Comparison of ENCODE assay signal across 22 cellular contexts in genomic region chr7:149329787-149330334, GRCh38.
"Had no signal": no experiment of that assay in that cellular context is flagged by ENCODE, and none has a peak within 500 bp of the region (broad histone marks: within the 10 kb centered on the region; RNA-seq: fewer than 3 reads in every experiment).

No MANE protein-coding gene starts in this region.

- H3K36me3 ChIP-seq: colonic mucosa, esophagus muscularis mucosa, gastroesophageal sphincter, heart left ventricle, left ventricle myocardium inferior, lower lobe of right lung, neutrophil, pancreas, stomach, thyroid gland, vagina had no signal

- H3K4me1 ChIP-seq: colonic mucosa, esophagus muscularis mucosa, foreskin keratinocyte, gastroesophageal sphincter, heart left ventricle, left ventricle myocardium inferior, lower lobe of right lung, pancreas, stomach, thyroid gland, vagina had no signal

- H3K9me3 ChIP-seq: colonic mucosa, esophagus muscularis mucosa, lower lobe of right lung, neutrophil, thyroid gland, vagina had no signal

- DNase-seq: colonic mucosa; effector CD8-positive, alpha-beta T cell; foreskin keratinocyte; heart left ventricle; hippocampal formation; left cardiac atrium; left ventricle myocardium inferior; lower lobe of right lung; natural killer cell; pancreas; stimulated activated CD4-positive, alpha-beta T cell treated with anti-CD3 and anti-CD28 coated beads, Interleukin-2, amount 100 ng/mL, for 24 hours; stimulated activated CD4-positive, alpha-beta T cell treated with anti-CD3 and anti-CD28 coated beads, Interleukin-4, amount 100 ng/mL, for 24 hours; stimulated activated naive CD4-positive, alpha-beta T cell treated with Interleukin-2 at 50 U/mL for 16 hours; stomach; thyroid gland; trophoblast cell had no signal

- ATAC-seq: gastroesophageal sphincter; heart left ventricle; left cardiac atrium; lower lobe of right lung; natural killer cell; sciatic nerve; stimulated activated effector memory CD8-positive, alpha-beta T cell treated with anti-CD3 and anti-CD28 coated beads, Interleukin-12 subunit alpha, Interleukin-12 subunit beta, amount 100 ng/mL, for 72 hours had no signal

- H3K4me3 ChIP-seq: colonic mucosa, esophagus muscularis mucosa, gastroesophageal sphincter, heart left ventricle, left ventricle myocardium inferior, lower lobe of right lung, pancreas, stomach, thyroid gland, vagina had no signal

- H3K27me3 ChIP-seq: colonic mucosa, esophagus muscularis mucosa, foreskin keratinocyte, heart left ventricle, neutrophil, pancreas, stomach, thyroid gland, vagina had no signal

- H3K27ac ChIP-seq: colonic mucosa, esophagus muscularis mucosa, foreskin keratinocyte, gastroesophageal sphincter, heart left ventricle, left ventricle myocardium inferior, lower lobe of right lung, neutrophil, pancreas, stomach, thyroid gland, vagina had no signal
